Comparison of ENCODE assay signal across 8 cellular contexts in the genomic region with DNA sequence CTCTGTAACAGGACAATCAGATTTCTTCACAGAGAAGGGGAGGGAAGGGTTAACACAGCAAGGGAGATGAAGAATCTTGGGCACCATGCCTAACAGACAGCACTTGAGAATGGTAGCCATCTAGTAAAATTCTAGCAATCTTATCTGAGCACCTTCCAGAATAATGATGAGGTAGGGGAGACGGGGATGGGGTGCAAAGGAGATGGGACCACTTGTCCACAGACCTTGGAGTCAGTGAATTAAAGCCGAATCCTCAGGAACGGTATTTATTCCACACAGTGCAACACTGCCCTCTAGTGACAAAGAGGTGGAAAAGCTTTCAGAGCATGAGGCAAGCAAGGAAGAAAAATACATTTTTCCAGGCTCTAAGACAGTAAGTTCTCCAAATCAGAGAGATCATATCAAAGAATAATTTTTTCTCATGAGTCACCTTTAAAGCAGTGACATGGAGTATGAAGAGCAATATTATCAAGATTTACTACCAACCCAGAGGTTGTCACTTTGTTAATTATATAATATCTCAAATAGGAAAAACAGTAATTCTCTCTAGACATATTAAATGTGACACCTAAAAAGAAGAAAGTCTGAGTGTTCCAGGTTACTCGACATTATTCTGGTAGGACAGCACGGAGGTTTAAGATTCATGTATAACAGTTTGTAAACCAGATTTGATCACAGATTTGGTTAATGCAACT. TPM values are rescaled to one million over a fixed set of nuclear protein-coding genes. Genes with fewer than 3 reads are reported as not detected.
DNase-seq lines count a peak whose midpoint lies in the region; FAIRE-seq and TF ChIP-seq lines count a peak whose summit lies in the region.

No MANE protein-coding gene starts in this region.

- no peaks in the 10 kb centered on the region for H3K9me3 ChIP-seq in kidney (ENCODE audit: control insufficient read depth in 1 of 2, low read length in 2 of 2)

- no peak overlapping the region for H3K9ac ChIP-seq in kidney (ENCODE audit: low read length in 2 of 2)

- TF ChIP-seq CTCF in GM12875 (IDR thresholded peaks at IDR 0.05; ENCODE audit: borderline replicate concordance, insufficient read depth, low read depth, low read length) (peak; percentile 74), kidney (IDR thresholded peaks at IDR 0.05; ENCODE audit: borderline replicate concordance, extremely low read depth, insufficient read depth) (peak; percentile 93)

- intact Hi-C loops in kidney (cut with DNase I) = no loop called here

- no peak overlapping the region for H3K27ac ChIP-seq in kidney (ENCODE audit: low read depth in 2 of 2, low read length in 2 of 2)

- DNase-seq in C1 segment of cervical spinal cord (lab: John Stamatoyannopoulos, UW) (peak in 8 of 14 donors; percentile 1 to 50 (median 14)), LoVo (ENCODE audit: low spot score) (peak; percentile 69), RPMI8226 (peak; percentile 46), kidney (no peak), stromal cell of bone marrow (ENCODE audit: low read depth) (peak; percentile 49), ureter (ENCODE audit: low spot score) (no peak)
- DNase-seq in central memory CD4-positive, alpha-beta T cell = peak; percentile 55

- no peak overlapping the region for H3K4me3 ChIP-seq in GM12875 (ENCODE audit: low read depth, low read length)
- H3K4me3 ChIP-seq in kidney (ENCODE audit: low read length in 2 of 2) = no peak overlapping the region

- peak; percentile 90 for FAIRE-seq in kidney (lab: Jason Lieb, UNC)

- no peaks in the 10 kb centered on the region for H3K36me3 ChIP-seq in kidney (ENCODE audit: control insufficient read depth in 1 of 2, insufficient read depth in 2 of 2, low read length in 2 of 2)

- no peaks in the 10 kb centered on the region for H3K4me1 ChIP-seq in kidney (ENCODE audit: control insufficient read depth in 1 of 2, insufficient read depth in 1 of 2, low read depth in 1 of 2, low read length in 2 of 2)

RNA-seq across cellular contexts. Expression of a gene that starts 43.3 kb away (rescaled TPM):
- total RNA-seq in kidney (0.22 TPM), ureter (20.8 TPM)
- not detected for polyA plus RNA-seq in kidney (ENCODE audit: insufficient read depth, low read depth, low replicate concordance)

Comparison
In these comparisons a context has a peak if more than half of its experiments do, and no peak if none do; other contexts are left out.
1. DNase-seq: peak in C1 segment of cervical spinal cord (8 of 14), LoVo (single experiment), RPMI8226 (single experiment), central memory CD4-positive, alpha-beta T cell (single experiment) and stromal cell of bone marrow (single experiment); none in kidney (single experiment) and ureter (single experiment).
2. RNA of a gene that starts 43.3 kb away (total RNA-seq): 20.8 TPM in ureter (single experiment); 0.22 TPM in kidney (single experiment); every median in the first group is over 10 times any median in the second.